Comparison of ENCODE assay signal across 11 cellular contexts in the genomic region with DNA sequence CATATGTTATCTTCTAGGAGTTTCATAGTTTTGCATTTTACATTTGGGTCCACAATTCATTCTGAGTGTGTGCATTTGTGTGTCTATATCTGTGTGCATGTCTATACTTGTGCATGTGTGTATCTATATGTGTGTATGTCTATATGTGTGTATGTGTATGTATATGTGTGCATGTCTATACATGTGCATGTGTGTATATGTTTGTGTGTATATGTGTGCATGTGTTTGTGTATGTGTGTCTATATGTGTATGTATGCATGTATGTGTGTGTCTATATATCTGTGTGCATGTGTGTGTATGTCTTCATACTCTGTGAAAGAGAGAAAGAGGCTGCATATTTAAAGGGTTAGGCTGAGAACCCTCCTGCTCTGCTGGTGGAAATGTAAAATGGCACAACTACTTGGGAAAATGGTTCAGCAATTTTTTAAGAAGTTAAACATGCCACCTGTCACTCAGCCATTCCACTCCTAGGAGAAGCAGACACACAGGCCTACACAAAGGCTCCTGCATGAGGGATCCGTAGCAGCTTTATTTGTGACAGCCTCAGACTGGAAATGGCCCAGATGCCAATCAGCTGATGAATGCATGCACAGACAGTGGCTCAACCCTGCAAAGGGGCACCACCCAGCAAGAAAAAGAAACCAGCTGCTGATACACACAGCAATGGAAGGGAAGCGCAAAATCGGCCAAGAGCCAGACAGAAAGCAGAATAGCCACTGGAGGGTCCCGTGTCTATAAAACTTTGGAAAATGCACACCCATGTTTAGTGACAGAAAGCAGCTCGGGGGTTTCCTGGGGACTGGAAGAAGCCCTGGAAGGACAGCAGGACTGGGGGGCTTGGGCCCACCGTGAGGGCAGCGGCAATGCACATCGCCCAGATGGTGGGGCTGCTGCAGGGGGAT.
DNase-seq lines count a peak whose midpoint lies in the region; ATAC-seq, FAIRE-seq and TF ChIP-seq lines count a peak whose summit lies in the region.
"Had no signal": no experiment of that assay in that cellular context is flagged by ENCODE, and none has a peak within 500 bp of the region (broad histone marks: within the 10 kb centered on the region; RNA-seq: fewer than 3 reads in every experiment).

No MANE protein-coding gene starts in this region.

- no peak for FAIRE-seq in bronchial epithelial cell (lab: Jason Lieb, UNC)

- H3K4me3 ChIP-seq in bronchial epithelial cell (ENCODE audit: low read depth, low read length): no peak overlapping the region
- H3K4me3 ChIP-seq: thoracic aorta had no signal

- DNase-seq in HT1080 (ENCODE audit: low read depth): peak; percentile 64
- DNase-seq in bronchial epithelial cell (ENCODE audit: low read depth): peak; percentile 82
- peak; percentile 17 to 68 for DNase-seq in hippocampal formation (lab: John Stamatoyannopoulos, UW)
- DNase-seq in substantia nigra (lab: John Stamatoyannopoulos, UW): peak in 37 of 49 donors; percentile 6 to 66 (median 34)
- DNase-seq in GM13977 (ENCODE audit: low spot score): no peak
- no peak for DNase-seq in GM19240 (ENCODE audit: insufficient read length, low spot score)
- DNase-seq in activated gamma-delta T cell (lab: John Stamatoyannopoulos, UW): no peak
- DNase-seq: OCI-M1, WERI-Rb-1 had no signal

- in situ Hi-C loops in GM13977 (cut with MboI; ENCODE audit: low pct_unique_long_range_greater_than_20kb, low sequenced_read_pairs, unreplicated experiment): no loop called here

- ATAC-seq in GM18498 (IDR thresholded peaks at IDR 0.05; ENCODE audit: unreplicated experiment): no peak

- no peak overlapping the region for H3K27ac ChIP-seq in substantia nigra (ENCODE audit: low read depth, low read length, poor library complexity, severe bottlenecking)
- H3K27ac ChIP-seq: WERI-Rb-1 had no signal

- no peaks in the 10 kb centered on the region for H3K36me3 ChIP-seq in bronchial epithelial cell (ENCODE audit: control insufficient read depth, insufficient read depth, low read length)
- H3K36me3 ChIP-seq: thoracic aorta, WERI-Rb-1 had no signal

- no peaks in the 10 kb centered on the region for H3K27me3 ChIP-seq in bronchial epithelial cell (ENCODE audit: control insufficient read depth, insufficient read depth, low read length)

- TF ChIP-seq CTCF in bronchial epithelial cell (IDR thresholded peaks at IDR 0.05; ENCODE audit: insufficient read depth, low read length, severe bottlenecking) (no peak), GM13977 (IDR thresholded peaks at IDR 0.05; ENCODE audit: extremely low read depth, insufficient read depth, missing control alignments) (no peak)

Comparison
In these comparisons a context has a peak if more than half of its experiments do, and no peak if none do; other contexts are left out.
1. DNase-seq: peak in HT1080 (single experiment), bronchial epithelial cell (single experiment), hippocampal formation (2 of 2) and substantia nigra (37 of 49); none in GM13977 (single experiment), GM19240 (single experiment) and activated gamma-delta T cell (single experiment).